Comparison of ENCODE assay signal across 16 cellular contexts in genomic region chrX:7771788-7772438, GRCh38.
DNase-seq lines count a peak whose midpoint lies in the region; ATAC-seq and TF ChIP-seq lines count a peak whose summit lies in the region.
"Had no signal": no experiment of that assay in that cellular context is flagged by ENCODE, and none has a peak within 500 bp of the region (broad histone marks: within the 10 kb centered on the region; RNA-seq: fewer than 3 reads in every experiment).

No MANE protein-coding gene starts in this region.

- H3K36me3 Mint-ChIP-seq in progenitor cell of endocrine pancreas (ENCODE audit: insufficient read depth) = peaks cover 6% of the 10 kb centered on the region

- no peak overlapping the region for H3K27ac ChIP-seq in spleen
- H3K27ac ChIP-seq: 22Rv1, C4-2B had no signal

- peak overlapping the region; percentile 19 for H3K4me3 Mint-ChIP-seq in progenitor cell of endocrine pancreas (ENCODE audit: low read depth)

- no peaks in the 10 kb centered on the region for H3K4me1 ChIP-seq in spleen

- H3K9me3 ChIP-seq in spleen = peaks cover 0 to 14% (median 4%) of the 10 kb centered on the region in 8 donors

- no peaks in the 10 kb centered on the region for H3K36me3 ChIP-seq in spleen

- DNase-seq in DMS153 (lab: John Stamatoyannopoulos, UW) (peak; percentile 4), DMS153 treated with DMSO at 0.1 percent for 48 hours (lab: John Stamatoyannopoulos, UW; ENCODE audit: unreplicated experiment) (no peak), NCI-H1930 (lab: John Stamatoyannopoulos, UW) (peak; percentile 6 to 14), left colon (peak; percentile 3 to 30), progenitor cell of endocrine pancreas (ENCODE audit: low spot score, unreplicated experiment) (no peak), spleen (no peak)
- no peak for DNase-seq in NK-92 treated with Interleukin-12 subunit alpha and Interleukin-12 subunit beta, amount 100 ng/mL, for 24 hours (lab: John Stamatoyannopoulos, UW)
- DNase-seq: AML-193, GF-D8, HCEC 1CT, NCI-H2029, NCI-H345, NCI-H526 treated with DMSO at 0.1 percent for 48 hours had no signal

- no peaks in the 10 kb centered on the region for H3K27me3 ChIP-seq in spleen (replicated peaks in 1 of 7)

- H3K4me3 ChIP-seq in spleen = no peak overlapping the region

- TF ChIP-seq CTCF in progenitor cell of endocrine pancreas (IDR thresholded peaks at IDR 0.05; ENCODE audit: unreplicated experiment) = no peak
- TF ChIP-seq CTCF in spleen (IDR thresholded peaks at IDR 0.05 in 8 of 11, conservative IDR thresholded peaks at IDR 0.05 in 3 of 11) = no peak

- TF ChIP-seq POLR2A in spleen (IDR thresholded peaks at IDR 0.05) = no peak

- ATAC-seq in left colon (peak; percentile 100), HG02571 (IDR thresholded peaks at IDR 0.05; ENCODE audit: unreplicated experiment) (no peak)

- H3K27ac Mint-ChIP-seq in progenitor cell of endocrine pancreas = peak overlapping the region; percentile 87

- WGBS in spleen, 5 donors = 73 to 87% (median 83%) methylated on average over 7 of the region's 7 CpGs

- peaks cover 21% of the 10 kb centered on the region for H3K4me1 Mint-ChIP-seq in progenitor cell of endocrine pancreas (ENCODE audit: low read depth)

- peaks cover 9% of the 10 kb centered on the region for H3K9me3 Mint-ChIP-seq in progenitor cell of endocrine pancreas (ENCODE audit: low read depth)

- H3K27me3 Mint-ChIP-seq in progenitor cell of endocrine pancreas = no peaks in the 10 kb centered on the region

- intact Hi-C loops in left colon (cut with DNase I, micrococcal nuclease) = no loop called here
- intact Hi-C loops in spleen (cut with DNase I; ENCODE audit: low total_unique reads) = no loop called here

Comparison
In these comparisons a context has a peak if more than half of its experiments do, and no peak if none do; other contexts are left out.
1. DNase-seq: peak in DMS153 (single experiment), NCI-H1930 (2 of 2) and left colon (2 of 2); none in DMS153 treated with DMSO at 0.1 percent for 48 hours (single experiment), progenitor cell of endocrine pancreas (single experiment), spleen (single experiment) and NK-92 treated with Interleukin-12 subunit alpha and Interleukin-12 subunit beta, amount 100 ng/mL, for 24 hours (single experiment).